7 cellular contexts compared by ENCODE assay signal in the genomic region with DNA sequence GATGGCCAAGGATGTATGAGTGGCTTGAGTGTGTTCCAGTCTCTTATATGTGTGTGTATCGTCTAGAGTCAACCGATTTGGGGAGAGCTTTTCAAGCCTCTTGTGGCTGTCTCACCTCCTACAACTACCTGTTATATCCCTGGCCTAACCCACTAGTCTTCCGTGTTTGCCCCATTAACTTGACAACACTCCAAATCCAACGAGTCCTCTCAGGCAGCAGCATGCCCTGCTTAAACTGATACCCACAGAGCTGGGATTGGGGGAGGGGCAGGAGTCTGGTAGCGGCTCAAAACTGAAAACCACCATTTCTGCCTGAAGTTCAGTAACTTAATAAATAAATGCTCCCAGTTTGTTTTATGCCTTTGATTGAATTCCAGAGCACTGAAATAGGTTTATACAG.
DNase-seq lines count a peak whose midpoint lies in the region; TF ChIP-seq lines count a peak whose summit lies in the region.
"Not testable (repeated sequence)": the region's sequence is repeated elsewhere in the genome, so short reads cannot be mapped to it uniquely, and the experiment has no call there.

No MANE protein-coding gene starts in this region.

- intact Hi-C loops in prostate gland (cut with DNase I), result not testable (repeated sequence)

- H3K27me3 ChIP-seq in WERI-Rb-1 (ENCODE audit: insufficient read depth, low read depth, severe bottlenecking); prostate gland (replicated peaks; ENCODE audit: insufficient read depth): not testable (repeated sequence)

- 39% methylated on average over 5 of the region's 5 CpGs for WGBS in prostate gland

- not testable (repeated sequence) for TF ChIP-seq POLR2A in prostate gland (IDR thresholded peaks at IDR 0.05)

- not testable (repeated sequence) for H3K9me3 ChIP-seq in WERI-Rb-1 (ENCODE audit: severe bottlenecking); prostate gland

- H3K4me3 ChIP-seq in WERI-Rb-1 (ENCODE audit: low read depth, low read length); epithelial cell of esophagus (ENCODE audit: low read length); prostate gland: not testable (repeated sequence)

- H3K4me1 ChIP-seq in prostate gland (replicated peaks), result not testable (repeated sequence)

- DNase-seq in ELF-1 (ENCODE audit: low read depth, low spot score) (peak; percentile 3), NCI-H187 treated with DMSO at 0.1 percent for 48 hours (lab: John Stamatoyannopoulos, UW) (peak; percentile 24), NCI-H2196 (lab: John Stamatoyannopoulos, UW; ENCODE audit: unreplicated experiment) (peak; percentile 33), WERI-Rb-1 (peak; percentile 47), epithelial cell of esophagus (ENCODE audit: low read depth) (peak; percentile 81), left kidney (ENCODE audit: low read depth, low spot score) (peak; percentile 23), prostate gland (ENCODE audit: low spot score) (peak; percentile 42)

- not testable (repeated sequence) for TF ChIP-seq CTCF in WERI-Rb-1 (IDR thresholded peaks at IDR 0.05; ENCODE audit: low read depth, low read length); prostate gland (IDR thresholded peaks at IDR 0.05)
- peak; percentile 18 for TF ChIP-seq CTCF in epithelial cell of esophagus (IDR thresholded peaks at IDR 0.05; ENCODE audit: insufficient read depth, low read depth, low read length, missing control alignments)

- H3K27ac ChIP-seq in WERI-Rb-1, prostate gland: not testable (repeated sequence)

- H3K36me3 ChIP-seq in WERI-Rb-1, prostate gland: not testable (repeated sequence)

Comparison
In these comparisons a context has a peak if more than half of its experiments do, and no peak if none do; other contexts are left out.
1. DNase-seq: peak in every context shown above with its lines; median percentile 81 in epithelial cell of esophagus; 47 in WERI-Rb-1; 42 in prostate gland; 33 in NCI-H2196; 24 in NCI-H187 treated with DMSO at 0.1 percent for 48 hours; 23 in left kidney; 3 in ELF-1.